Comparison of ENCODE assay signal across 9 cellular contexts in the genomic region with DNA sequence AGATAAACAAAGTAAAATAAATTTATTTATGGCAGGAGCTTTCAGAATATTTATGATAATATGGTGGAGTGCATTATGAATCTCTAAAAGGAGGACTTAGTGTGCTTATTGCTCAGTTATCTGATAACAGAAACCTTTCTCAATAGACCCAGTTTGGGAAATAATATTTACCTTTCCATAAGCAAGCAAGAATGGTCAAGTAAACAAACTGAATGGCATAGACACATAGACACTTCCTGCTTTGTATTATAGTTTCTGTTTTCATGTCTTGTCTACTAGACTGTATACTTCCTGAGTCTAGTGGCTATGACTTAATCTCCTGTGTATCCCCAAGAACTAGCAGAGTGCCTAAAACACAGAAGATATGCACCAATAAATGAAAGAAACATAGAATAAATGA.
DNase-seq lines count a peak whose midpoint lies in the region; ATAC-seq and TF ChIP-seq lines count a peak whose summit lies in the region.
"Had no signal": no experiment of that assay in that cellular context is flagged by ENCODE, and none has a peak within 500 bp of the region (broad histone marks: within the 10 kb centered on the region; RNA-seq: fewer than 3 reads in every experiment).

No MANE protein-coding gene starts in this region.

- no peaks in the 10 kb centered on the region for H3K9me3 Mint-ChIP-seq in activated CD8-positive, alpha-beta T cell treated with anti-CD3 and anti-CD28 coated beads for 36 hours

- ATAC-seq in GM18520 (IDR thresholded peaks at IDR 0.05; ENCODE audit: unreplicated experiment) (peak; percentile 39), GM21576 (IDR thresholded peaks at IDR 0.05; ENCODE audit: unreplicated experiment) (peak; percentile 67), HG03442 (IDR thresholded peaks at IDR 0.05; ENCODE audit: unreplicated experiment) (peak; percentile 29), left lobe of liver (peak; percentile 38), left ventricle myocardium superior (no peak), GM19463 (IDR thresholded peaks at IDR 0.05; ENCODE audit: unreplicated experiment) (no peak)
- ATAC-seq in activated CD8-positive, alpha-beta T cell treated with anti-CD3 and anti-CD28 coated beads for 36 hours = no peak
- ATAC-seq: PC-3 had no signal

- H3K36me3 Mint-ChIP-seq in activated CD8-positive, alpha-beta T cell treated with anti-CD3 and anti-CD28 coated beads for 36 hours (ENCODE audit: low read depth) = no peaks in the 10 kb centered on the region

- POLR2A ChIA-PET in activated CD8-positive, alpha-beta T cell treated with anti-CD3 and anti-CD28 coated beads for 36 hours (lab: Charles Lee) = no interaction called here

- H3K27ac Mint-ChIP-seq in activated CD8-positive, alpha-beta T cell treated with anti-CD3 and anti-CD28 coated beads for 36 hours = no peak overlapping the region

- H3K4me1 Mint-ChIP-seq in activated CD8-positive, alpha-beta T cell treated with anti-CD3 and anti-CD28 coated beads for 36 hours (ENCODE audit: low read depth) = peaks cover 27% of the 10 kb centered on the region

- peaks cover 23% of the 10 kb centered on the region for H3K27me3 Mint-ChIP-seq in activated CD8-positive, alpha-beta T cell treated with anti-CD3 and anti-CD28 coated beads for 36 hours

- no peak overlapping the region for H3K4me3 Mint-ChIP-seq in activated CD8-positive, alpha-beta T cell treated with anti-CD3 and anti-CD28 coated beads for 36 hours

- intact Hi-C loops in left ventricle myocardium superior (cut with micrococcal nuclease) (no loop called here), posterior cingulate gyrus (cut with DNase I) (no loop called here)
- intact Hi-C loops in activated CD8-positive, alpha-beta T cell treated with anti-CD3 and anti-CD28 coated beads for 36 hours (cut with micrococcal nuclease) = loop anchor here (5.0 kb wide), 1 partner anchor 268 kb away; a partner anchor contains a TSS

- DNase-seq in left lobe of liver (ENCODE audit: low spot score) (no peak), left ventricle myocardium superior (no peak), posterior cingulate gyrus (no peak)
- DNase-seq in activated CD8-positive, alpha-beta T cell treated with anti-CD3 and anti-CD28 coated beads for 36 hours = no peak
- DNase-seq: PC-3 had no signal

- TF ChIP-seq CTCF in activated CD8-positive, alpha-beta T cell treated with anti-CD3 and anti-CD28 coated beads for 36 hours (IDR thresholded peaks at IDR 0.05) = no peak

- CTCF ChIA-PET in activated CD8-positive, alpha-beta T cell treated with anti-CD3 and anti-CD28 coated beads for 36 hours (lab: Charles Lee) = no interaction called here

Comparison
In these comparisons a context has a peak if more than half of its experiments do, and no peak if none do; other contexts are left out.
1. ATAC-seq: peak in GM18520 (single experiment), GM21576 (single experiment), HG03442 (single experiment) and left lobe of liver (single experiment); none in left ventricle myocardium superior (single experiment), activated CD8-positive, alpha-beta T cell treated with anti-CD3 and anti-CD28 coated beads for 36 hours (single experiment) and GM19463 (single experiment).